Comparison of ENCODE assay signal across 8 cellular contexts in genomic region chr1:39639333-39640130, GRCh38. TPM values are rescaled to one million over a fixed set of nuclear protein-coding genes. Genes with fewer than 3 reads are reported as not detected.
DNase-seq lines count a peak whose midpoint lies in the region; ATAC-seq lines count a peak whose summit lies in the region.

Gene HEYL, minus strand, starts transcription at chr1:39639643. Its CDS starts 18 bp downstream, at chr1:39639625.

- no peak within 1 kb of the TSS for H3K9ac ChIP-seq in adipocyte (ENCODE audit: low read length)
- H3K9ac ChIP-seq in iPS-15b (ENCODE audit: low read depth, low read length) = no peak within 1 kb of the TSS

- H3K27ac ChIP-seq in CD8-positive, alpha-beta memory T cell (ENCODE audit: low read depth, low read length) = no peak within 1 kb of the TSS

- peaks cover 1 to 5% (median 3%) of the 10 kb centered on the region in 3 donors for H3K4me1 Mint-ChIP-seq in CD8-positive, alpha-beta memory T cell
- H3K4me1 Mint-ChIP-seq in T-helper 1 cell treated with Interleukin-12 subunit alpha and Interleukin-12 subunit beta and Interleukin-4 antibody, amounts not matched to agents 30 μg/mL and 1 μg/mL, for 36 hours (ENCODE audit: low read depth) = no peaks in the 10 kb centered on the region

- H3K27me3 Mint-ChIP-seq in CD8-positive, alpha-beta memory T cell = peaks cover 23 to 52% of the 10 kb centered on the region in 2 donors
- peaks cover 33% of the 10 kb centered on the region for H3K27me3 Mint-ChIP-seq in T-helper 1 cell treated with Interleukin-12 subunit alpha and Interleukin-12 subunit beta and Interleukin-4 antibody, amounts not matched to agents 30 μg/mL and 1 μg/mL, for 36 hours (ENCODE audit: low read depth)

- no peak within 1 kb of the TSS for H3K4me3 ChIP-seq in CD8-positive, alpha-beta memory T cell (ENCODE audit: low read length)
- H3K4me3 ChIP-seq in adipocyte (ENCODE audit: low read length) = peak within 1 kb of the TSS; percentile 13
- peak within 1 kb of the TSS; percentile 62 for H3K4me3 ChIP-seq in iPS-15b (ENCODE audit: low read depth, low read length)

- no peaks in the 10 kb centered on the region for H3K9me3 Mint-ChIP-seq in CD8-positive, alpha-beta memory T cell
- H3K9me3 Mint-ChIP-seq in T-helper 1 cell treated with Interleukin-12 subunit alpha and Interleukin-12 subunit beta and Interleukin-4 antibody, amounts not matched to agents 30 μg/mL and 1 μg/mL, for 36 hours = no peaks in the 10 kb centered on the region

- H3K27ac Mint-ChIP-seq in CD8-positive, alpha-beta memory T cell = peak within 1 kb of the TSS in 1 of 8 donors; percentile 68
- no peak within 1 kb of the TSS for H3K27ac Mint-ChIP-seq in T-helper 1 cell treated with Interleukin-12 subunit alpha and Interleukin-12 subunit beta and Interleukin-4 antibody, amounts not matched to agents 30 μg/mL and 1 μg/mL, for 36 hours

- no peaks in the 10 kb centered on the region for H3K9me3 ChIP-seq in CD8-positive, alpha-beta memory T cell (ENCODE audit: low read length)
- H3K9me3 ChIP-seq in adipocyte (ENCODE audit: control insufficient read depth, low read length) (no peaks in the 10 kb centered on the region), iPS-15b (ENCODE audit: control insufficient read depth, insufficient read depth, low read length) (no peaks in the 10 kb centered on the region)

- no peaks in the 10 kb centered on the region for H3K36me3 ChIP-seq in CD8-positive, alpha-beta memory T cell (ENCODE audit: insufficient read depth, low read length)
- H3K36me3 ChIP-seq in adipocyte (ENCODE audit: control insufficient read depth, insufficient read depth, low read length, severe bottlenecking) (no peaks in the 10 kb centered on the region), iPS-15b (ENCODE audit: control insufficient read depth, insufficient read depth, low read length) (no peaks in the 10 kb centered on the region)

- peaks cover 16% of the 10 kb centered on the region for H3K27me3 ChIP-seq in CD8-positive, alpha-beta memory T cell (ENCODE audit: insufficient read depth, low read length, poor library complexity, severe bottlenecking)
- H3K27me3 ChIP-seq in adipocyte (replicated peaks; ENCODE audit: control insufficient read depth, insufficient read depth, low read length) = peaks cover 46% of the 10 kb centered on the region
- peaks cover 82% of the 10 kb centered on the region for H3K27me3 ChIP-seq in iPS-15b (ENCODE audit: control insufficient read depth, insufficient read depth, low read length)

- CTCF ChIA-PET in CD8-positive, alpha-beta memory T cell (lab: Charles Lee) = interaction anchor here (1.1 to 1.5 kb wide), 3 partner anchors 15 to 82 kb away, joined by 3 to 6 read pairs (median 3); no protein-coding TSS in a partner anchor

- peak; percentile 24 to 53 (median 43) for DNase-seq in CD8-positive, alpha-beta memory T cell
- peak; percentile 24 for DNase-seq in KG1 (lab: John Stamatoyannopoulos, UW)
- DNase-seq in adipocyte (ENCODE audit: low read depth) = no peak
- peak; percentile 74 for DNase-seq in stimulated activated CD4-positive, alpha-beta T cell treated with anti-CD3 and anti-CD28 coated beads, Interleukin-12 subunit alpha, Interleukin-12 subunit beta, amount 100 ng/mL, for 4 hours

- POLR2A ChIA-PET in CD8-positive, alpha-beta memory T cell (lab: Charles Lee) = no interaction called here

- H3K4me1 ChIP-seq in CD8-positive, alpha-beta memory T cell (ENCODE audit: insufficient read depth, low read length) = no peaks in the 10 kb centered on the region
- H3K4me1 ChIP-seq in adipocyte (ENCODE audit: control insufficient read depth, insufficient read depth, low read length) = peaks cover 4% of the 10 kb centered on the region
- H3K4me1 ChIP-seq in iPS-15b (ENCODE audit: control insufficient read depth, insufficient read depth, low read length) = no peaks in the 10 kb centered on the region

- no peaks in the 10 kb centered on the region for H3K36me3 Mint-ChIP-seq in CD8-positive, alpha-beta memory T cell
- H3K36me3 Mint-ChIP-seq in T-helper 1 cell treated with Interleukin-12 subunit alpha and Interleukin-12 subunit beta and Interleukin-4 antibody, amounts not matched to agents 30 μg/mL and 1 μg/mL, for 36 hours (ENCODE audit: low read depth) = no peaks in the 10 kb centered on the region

- peak within 1 kb of the TSS; percentile 38 to 73 (median 54) for H3K4me3 Mint-ChIP-seq in CD8-positive, alpha-beta memory T cell
- H3K4me3 Mint-ChIP-seq in T-helper 1 cell treated with Interleukin-12 subunit alpha and Interleukin-12 subunit beta and Interleukin-4 antibody, amounts not matched to agents 30 μg/mL and 1 μg/mL, for 36 hours = peak within 1 kb of the TSS; percentile 45

- no peak for ATAC-seq in HG02610 (IDR thresholded peaks at IDR 0.05; ENCODE audit: unreplicated experiment)
- ATAC-seq in HG03460 (IDR thresholded peaks at IDR 0.05; ENCODE audit: unreplicated experiment) = no peak

RNA-seq across cellular contexts. Expression of gene HEYL, which starts in this region (rescaled TPM):
- total RNA-seq in CD8-positive, alpha-beta memory T cell = under 1 TPM; 0.07 to 0.09 TPM
- polyA plus RNA-seq in CD8-positive, alpha-beta memory T cell = not detected

Comparison
In these comparisons a context has a peak if more than half of its experiments do, and no peak if none do; other contexts are left out.
1. Peak in DNase-seq in CD8-positive, alpha-beta memory T cell; RNA of the gene not detected or under 1 TPM.